Comparison of ENCODE assay signal across 11 cellular contexts in the genomic region with DNA sequence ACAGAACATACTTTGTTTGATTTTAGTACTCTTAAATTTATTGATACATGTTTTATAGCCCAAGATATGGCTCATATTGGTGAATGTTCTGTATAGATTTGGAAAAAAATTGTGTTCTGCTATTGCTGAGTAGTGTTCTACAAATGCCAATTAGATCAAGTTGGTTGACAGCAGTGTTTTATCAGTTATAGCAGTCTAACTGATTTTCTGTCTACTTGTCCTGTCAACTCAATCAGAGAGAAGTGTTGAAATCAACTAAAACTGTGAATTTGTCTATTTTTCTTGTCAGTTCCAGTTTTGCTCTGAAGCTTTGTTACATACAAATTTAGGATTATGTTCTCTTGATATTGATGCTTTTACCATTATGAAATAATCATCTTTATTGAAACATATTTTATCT. TPM values are rescaled to one million over a fixed set of nuclear protein-coding genes. Genes with fewer than 3 reads are reported as not detected.
"Had no signal": no experiment of that assay in that cellular context is flagged by ENCODE, and none has a peak within 500 bp of the region (broad histone marks: within the 10 kb centered on the region; RNA-seq: fewer than 3 reads in every experiment).

No MANE protein-coding gene starts in this region.

- H3K4me3 ChIP-seq: K562 had no signal

- ATAC-seq: HepG2, K562 had no signal

- H3K4me2 ChIP-seq: KMS-11 had no signal

- H3K9ac ChIP-seq: KMS-11 had no signal

- FAIRE-seq: HepG2, HTR-8/SVneo, K562 had no signal

- H3K27ac ChIP-seq: HL-60, KMS-11 had no signal

- DNase-seq: IMR-90, KBM-7, KG1 had no signal

RNA-seq across cellular contexts. Expression of a gene that starts 14.7 kb away (rescaled TPM):
- total RNA-seq: HepG2, HT-29, HT1080, IMR-90, K562 had no signal
- polyA plus RNA-seq: HepG2, IgD-negative memory B cell, IMR-90, K562 had no signal

RNA-seq across cellular contexts. Expression of a gene that starts 23.1 kb away (rescaled TPM):
- total RNA-seq: HepG2, HT-29, IMR-90 had no signal
- polyA plus RNA-seq: HepG2, IgD-negative memory B cell, IMR-90 had no signal
